Comparison of ENCODE assay signal across 15 cellular contexts in genomic region chr3:155791190-155791589, GRCh38. TPM values are rescaled to one million over a fixed set of nuclear protein-coding genes. Genes with fewer than 3 reads are reported as not detected.
DNase-seq lines count a peak whose midpoint lies in the region; ATAC-seq, FAIRE-seq and TF ChIP-seq lines count a peak whose summit lies in the region.
"Had no signal": no experiment of that assay in that cellular context is flagged by ENCODE, and none has a peak within 500 bp of the region (broad histone marks: within the 10 kb centered on the region; RNA-seq: fewer than 3 reads in every experiment).

No MANE protein-coding gene starts in this region.

- H3K9ac ChIP-seq in H1 (replicated peaks in 1 of 4; ENCODE audit: extremely low read depth in 1 of 4, low read depth in 3 of 4, low read length in 3 of 4) = no peak overlapping the region

- no peak overlapping the region for H3K4me2 ChIP-seq in H1 (ENCODE audit: insufficient read depth in 1 of 2, low read depth in 2 of 2, low read length in 2 of 2)

- H3K18ac ChIP-seq in H1 (ENCODE audit: extremely low read depth, low read length) = 0 out of 2 replicates have a peak overlapping the region, but pooled peaks have one; percentile 13

- H3K4ac ChIP-seq in H1 (replicated peaks; ENCODE audit: insufficient read length, low read depth, low read length) = no peak overlapping the region

- H3K56ac ChIP-seq in H1 (replicated peaks; ENCODE audit: insufficient read length, low read depth, low read length) = no peak overlapping the region

- CTCF ChIA-PET in activated naive CD4-positive, alpha-beta T cell treated with anti-CD3 and anti-CD28 coated beads for 36 hours (lab: Charles Lee) = no interaction called here
- CTCF ChIA-PET in H1 (lab: Charles Lee; ENCODE audit: partially characterized antibody) = interaction anchor here (0.7 to 3.9 kb wide), 4 partner anchors 9 to 199 kb away, joined by 3 to 23 read pairs (median 4); partner anchors contain the start of gene C3orf33

- peak overlapping the region; percentile 22; the same call in 1 of the 2 replicates for H2BK5ac ChIP-seq in H1 (ENCODE audit: low read depth, low read length)

- H4K91ac ChIP-seq in H1 (replicated peaks; ENCODE audit: insufficient read length, low read length) = no peak overlapping the region

- H3K14ac ChIP-seq in H1 (ENCODE audit: insufficient read length) = no peak overlapping the region

- no peak for TF ChIP-seq POLR2A in H1 (IDR thresholded peaks at IDR 0.05; ENCODE audit: control extremely low read depth in 1 of 2, low read depth in 2 of 2, low read length in 2 of 2)

- H3K4me3 Mint-ChIP-seq in activated naive CD4-positive, alpha-beta T cell treated with anti-CD3 and anti-CD28 coated beads for 36 hours = no peak overlapping the region
- H3K4me3 Mint-ChIP-seq in HFFc6 = no peak overlapping the region
- H3K4me3 Mint-ChIP-seq: activated T-cell treated with anti-CD3 and anti-CD28 coated beads, Interleukin-2, amount 50 U/mL, for 4 hours had no signal

- peak; percentile 15 for DNase-seq in activated naive CD4-positive, alpha-beta T cell treated with anti-CD3 and anti-CD28 coated beads for 36 hours
- no peak for DNase-seq in activated naive CD4-positive, alpha-beta T cell treated with anti-CD3 and anti-CD28 coated beads, Interleukin-2, amount 50 U/mL, for 16 hours
- DNase-seq in NCI-H460 (ENCODE audit: extremely low read depth, low read depth) (peak; percentile 8), H1 (ENCODE audit: low read depth in 1 of 2, low spot score in 2 of 2) (no peak), renal cortical epithelial cell (ENCODE audit: low read depth) (peak; percentile 24), HFFc6 (no peak), DMS153 treated with DMSO at 0.1 percent for 48 hours (lab: John Stamatoyannopoulos, UW; ENCODE audit: unreplicated experiment) (no peak)
- DNase-seq: activated CD4-positive, CD25-positive, alpha-beta regulatory T cell; activated T-cell treated with anti-CD3 and anti-CD28 coated beads, Interleukin-2, amount 50 U/mL, for 4 hours; dorsolateral prefrontal cortex had no signal

- H3K27ac Mint-ChIP-seq in activated naive CD4-positive, alpha-beta T cell treated with anti-CD3 and anti-CD28 coated beads for 36 hours = no peak overlapping the region
- H3K27ac Mint-ChIP-seq in HFFc6 = no peak overlapping the region

- H2BK15ac ChIP-seq in H1 (ENCODE audit: low read length) = no peak overlapping the region

- no peak overlapping the region for H4K5ac ChIP-seq in H1 (ENCODE audit: insufficient read length, low read depth, low read length)

- H3K79me2 ChIP-seq in H1 (ENCODE audit: control insufficient read depth in 1 of 2, insufficient read depth in 2 of 2, low read length in 2 of 2) = no peaks in the 10 kb centered on the region

- H4K20me1 ChIP-seq in H1 (replicated peaks in 1 of 2; ENCODE audit: control insufficient read depth in 1 of 2, insufficient read depth in 2 of 2, low read length in 2 of 2) = no peaks in the 10 kb centered on the region

- H3K79me1 ChIP-seq in H1 (ENCODE audit: low read depth, low read length) = no peaks in the 10 kb centered on the region

- no peak for TF ChIP-seq EP300 in H1 (IDR thresholded peaks at IDR 0.05; ENCODE audit: borderline replicate concordance in 1 of 2, low read depth in 2 of 2, low read length in 2 of 2)

- WGBS in H1 (ENCODE audit: extremely low coverage in 1 of 2, insufficient coverage in 1 of 2, insufficient read length in 1 of 2, insufficient replicate concordance in 2 of 2, low coverage in 1 of 2, low lambda C conversion rate in 2 of 2, missing lambda C conversion rate in 1 of 2), 2 experiments = 97% methylated on average over 2 of the region's 2 CpGs; no CpG with 5 or more reads in 1 of the 2 experiments

- ATAC-seq in HG03097 (IDR thresholded peaks at IDR 0.05; ENCODE audit: low FRiP score, unreplicated experiment) = no peak
- ATAC-seq: activated T-cell treated with anti-CD3 and anti-CD28 coated beads, Interleukin-2, amount 50 U/mL, for 4 hours; SK-N-SH treated with all-trans-retinoic acid at 6 μM for 48 hours had no signal

- H3K4me3 ChIP-seq in H1 (ENCODE audit: extremely low read depth in 1 of 4, insufficient read depth in 2 of 4, low read depth in 3 of 4, low read length in 4 of 4) = no peak overlapping the region
- H3K4me3 ChIP-seq: dorsolateral prefrontal cortex, tibial nerve had no signal

- POLR2A ChIA-PET in H1 (lab: Charles Lee; ENCODE audit: partially characterized antibody) = interaction anchor here (1.3 kb wide), 1 partner anchor 45 kb away, joined by 3 read pairs; no protein-coding TSS in a partner anchor

- H4K8ac ChIP-seq in H1 (ENCODE audit: extremely low read depth, insufficient read depth, low read length) = no peak overlapping the region

- H3K23me2 ChIP-seq in H1 (ENCODE audit: low read depth, low read length) = no peaks in the 10 kb centered on the region

- H3K4me1 Mint-ChIP-seq in activated naive CD4-positive, alpha-beta T cell treated with anti-CD3 and anti-CD28 coated beads for 36 hours (ENCODE audit: low read depth) = peaks cover 11% of the 10 kb centered on the region
- no peaks in the 10 kb centered on the region for H3K4me1 Mint-ChIP-seq in HFFc6 (ENCODE audit: low read depth)

- H3K36me3 Mint-ChIP-seq in activated naive CD4-positive, alpha-beta T cell treated with anti-CD3 and anti-CD28 coated beads for 36 hours (ENCODE audit: low read depth) = peaks cover 39% of the 10 kb centered on the region
- H3K36me3 Mint-ChIP-seq in HFFc6 (ENCODE audit: low read depth) = peaks cover 11% of the 10 kb centered on the region

- H3K27ac ChIP-seq in H1 (ENCODE audit: low read depth, low read length) = no peak overlapping the region
- H3K27ac ChIP-seq: dorsolateral prefrontal cortex, tibial nerve had no signal

- peak in 1 of 3 experiments; percentile 16; a peak in 1 of 4 replicates for TF ChIP-seq CTCF in H1 (IDR thresholded peaks at IDR 0.05; ENCODE audit: control extremely low read depth in 1 of 3, insufficient read depth in 1 of 3, low read depth in 1 of 3, low read length in 3 of 3)
- TF ChIP-seq CTCF in HFFc6 (IDR thresholded peaks at IDR 0.05) = no peak

- H3K23ac ChIP-seq in H1 (ENCODE audit: insufficient read length) = no peak overlapping the region

- H3K9me3 Mint-ChIP-seq in activated naive CD4-positive, alpha-beta T cell treated with anti-CD3 and anti-CD28 coated beads for 36 hours = peaks cover 10% of the 10 kb centered on the region
- no peaks in the 10 kb centered on the region for H3K9me3 Mint-ChIP-seq in HFFc6

- no peak overlapping the region for H2AK5ac ChIP-seq in H1 (ENCODE audit: low read depth, low read length)

- H2BK12ac ChIP-seq in H1 (ENCODE audit: low read depth, low read length) = 0 out of 2 replicates have a peak overlapping the region, but pooled peaks have one; percentile 51

- H2BK120ac ChIP-seq in H1 (replicated peaks; ENCODE audit: low read depth, low read length) = no peak overlapping the region

- no peaks in the 10 kb centered on the region for H3K36me3 ChIP-seq in H1 (ENCODE audit: control insufficient read depth in 2 of 4, insufficient read depth in 4 of 4, low read length in 3 of 4)

- H2BK20ac ChIP-seq in H1 (ENCODE audit: low read length) = no peak overlapping the region

- TF ChIP-seq RAD21 in H1 (IDR thresholded peaks at IDR 0.05 in 1 of 2, conservative IDR thresholded peaks at IDR 0.05 in 1 of 2; ENCODE audit: low read depth in 2 of 2, low read length in 2 of 2) = peak in 1 of 2 experiments; percentile 5; a peak in 1 of 4 replicates

- peaks cover 0 to 7% (median 3%) of the 10 kb centered on the region in 4 experiments; a peak in 4 of 7 replicates for H3K4me1 ChIP-seq in H1 (replicated peaks in 1 of 4; ENCODE audit: control insufficient read depth in 3 of 4, insufficient read depth in 4 of 4, low read length in 3 of 4)
- H3K4me1 ChIP-seq: tibial nerve had no signal

- no peaks in the 10 kb centered on the region for H3K9me3 ChIP-seq in H1 (ENCODE audit: insufficient read depth in 2 of 2, low read depth in 1 of 2, low read length in 1 of 2)

- no peaks in the 10 kb centered on the region for H3K27me3 Mint-ChIP-seq in activated naive CD4-positive, alpha-beta T cell treated with anti-CD3 and anti-CD28 coated beads for 36 hours (ENCODE audit: low read depth)
- H3K27me3 Mint-ChIP-seq in HFFc6 (ENCODE audit: insufficient read depth) = no peaks in the 10 kb centered on the region

- intact Hi-C loops in activated naive CD4-positive, alpha-beta T cell treated with anti-CD3 and anti-CD28 coated beads for 36 hours (cut with micrococcal nuclease) = no loop called here

- no peaks in the 10 kb centered on the region for H3K27me3 ChIP-seq in H1 (replicated peaks in 1 of 4; ENCODE audit: control insufficient read depth in 3 of 4, extremely low read depth in 1 of 4, insufficient read depth in 3 of 4, low read length in 3 of 4)
- H3K27me3 ChIP-seq: dorsolateral prefrontal cortex, tibial nerve had no signal

- H2AFZ ChIP-seq in H1 (ENCODE audit: low read length) = no peak overlapping the region

- no peak for FAIRE-seq in H1 (lab: Jason Lieb, UNC)
- FAIRE-seq: keratinocyte had no signal

RNA-seq across cellular contexts. Expression of gene C3orf33, which starts 14.9 kb away (rescaled TPM):
- 1 to 10 TPM; 2.7 to 3.2 TPM for total RNA-seq in activated naive CD4-positive, alpha-beta T cell treated with anti-CD3 and anti-CD28 coated beads for 36 hours
- total RNA-seq in NCI-H460 (2014; rRNA removed; shearing (Covaris generic)) = 10.8 and 11.1 TPM in 2 replicates
- 1.6 and 5.0 TPM in 2 replicates for polyA plus RNA-seq in NCI-H460 (2014; cell fraction: nucleus; rRNA removed)
- 2.4 and 3.4 TPM in 2 replicates for total RNA-seq in H1 (2021; fragmentation: NEBNext Ultra II Directional; extraction: Animal tissue kit (Norgen Biotek cat#: 25700))
- polyA plus RNA-seq in H1 (2011; rRNA removed) = 3.3 and 4.5 TPM in 2 replicates
- polyA plus RNA-seq in H1 (2011; cell fraction: cytosol; rRNA removed) = 3.0 TPM
- polyA plus RNA-seq in H1 (2011; cell fraction: nucleus; rRNA removed) = 2.0 TPM
- polyA plus RNA-seq in H1 (2012, experiment 1 of 2) = 1.4 to 2.5 TPM (median 1.8 TPM) in 4 replicates
- polyA plus RNA-seq in H1 (2012, experiment 2 of 2) = 0.94 TPM
- 3.8 TPM for polyA plus RNA-seq in H1 (2013, experiment 1 of 2)
- 4.5 TPM for polyA plus RNA-seq in H1 (2013, experiment 2 of 2)
- 0.38 and 0.85 TPM in 2 replicates for polyA minus RNA-seq in H1 (2011; rRNA and poly(A)+ RNA removed)
- 1.0 TPM for polyA minus RNA-seq in H1 (2011; cell fraction: cytosol; rRNA and poly(A)+ RNA removed)
- 1.5 TPM for polyA minus RNA-seq in H1 (2011; cell fraction: nucleus; rRNA and poly(A)+ RNA removed)
- 5.4 and 6.0 TPM in 2 replicates for total RNA-seq in renal cortical epithelial cell
- total RNA-seq in HFFc6 (2021; fragmentation: NEBNext Ultra II Directional; extraction: Animal tissue kit (Norgen Biotek cat#: 25700)) = 1 to 10 TPM; 3.3 to 4.5 (median 3.6) TPM

RNA-seq across cellular contexts. Expression of gene PLCH1, which starts 46.3 kb away (rescaled TPM):
- under 1 TPM; 0.21 to 0.27 TPM for total RNA-seq in activated naive CD4-positive, alpha-beta T cell treated with anti-CD3 and anti-CD28 coated beads for 36 hours
- total RNA-seq in NCI-H460 (2014; rRNA removed; shearing (Covaris generic)) = 0.79 and 0.81 TPM in 2 replicates
- polyA plus RNA-seq in NCI-H460 (2014; cell fraction: nucleus; rRNA removed) = 0.21 and 2.7 TPM in 2 replicates
- total RNA-seq in H1 (2021; fragmentation: NEBNext Ultra II Directional; extraction: Animal tissue kit (Norgen Biotek cat#: 25700)) = 17.2 and 17.4 TPM in 2 replicates
- 5.0 and 5.8 TPM in 2 replicates for polyA plus RNA-seq in H1 (2011; rRNA removed)
- polyA plus RNA-seq in H1 (2011; cell fraction: cytosol; rRNA removed) = 9.4 TPM
- polyA plus RNA-seq in H1 (2011; cell fraction: nucleus; rRNA removed) = 11.0 TPM
- 6.4 to 11.7 TPM (median 9.4 TPM) in 4 replicates for polyA plus RNA-seq in H1 (2012, experiment 1 of 2)
- polyA plus RNA-seq in H1 (2012, experiment 2 of 2) = 0.70 TPM
- polyA plus RNA-seq in H1 (2013, experiment 1 of 2) = 5.1 TPM
- polyA plus RNA-seq in H1 (2013, experiment 2 of 2) = 5.5 TPM
- 41.0 and 52.3 TPM in 2 replicates for polyA minus RNA-seq in H1 (2011; rRNA and poly(A)+ RNA removed)
- polyA minus RNA-seq in H1 (2011; cell fraction: cytosol; rRNA and poly(A)+ RNA removed) = 19.7 TPM
- 39.3 TPM for polyA minus RNA-seq in H1 (2011; cell fraction: nucleus; rRNA and poly(A)+ RNA removed)
- 1.7 and 2.8 TPM in 2 replicates for total RNA-seq in renal cortical epithelial cell
- total RNA-seq in HFFc6 (2021; fragmentation: NEBNext Ultra II Directional; extraction: Animal tissue kit (Norgen Biotek cat#: 25700)) = not detected
- total RNA-seq: glomerular endothelial cell had no signal

Comparison
In these comparisons a context has a peak if more than half of its experiments do, and no peak if none do; other contexts are left out.
1. DNase-seq: peak in activated naive CD4-positive, alpha-beta T cell treated with anti-CD3 and anti-CD28 coated beads for 36 hours (single experiment), NCI-H460 (single experiment) and renal cortical epithelial cell (single experiment); none in activated naive CD4-positive, alpha-beta T cell treated with anti-CD3 and anti-CD28 coated beads, Interleukin-2, amount 50 U/mL, for 16 hours (single experiment), H1 (0 of 2), HFFc6 (single experiment) and DMS153 treated with DMSO at 0.1 percent for 48 hours (single experiment).